9 cellular contexts compared by ENCODE assay signal in the genomic region with DNA sequence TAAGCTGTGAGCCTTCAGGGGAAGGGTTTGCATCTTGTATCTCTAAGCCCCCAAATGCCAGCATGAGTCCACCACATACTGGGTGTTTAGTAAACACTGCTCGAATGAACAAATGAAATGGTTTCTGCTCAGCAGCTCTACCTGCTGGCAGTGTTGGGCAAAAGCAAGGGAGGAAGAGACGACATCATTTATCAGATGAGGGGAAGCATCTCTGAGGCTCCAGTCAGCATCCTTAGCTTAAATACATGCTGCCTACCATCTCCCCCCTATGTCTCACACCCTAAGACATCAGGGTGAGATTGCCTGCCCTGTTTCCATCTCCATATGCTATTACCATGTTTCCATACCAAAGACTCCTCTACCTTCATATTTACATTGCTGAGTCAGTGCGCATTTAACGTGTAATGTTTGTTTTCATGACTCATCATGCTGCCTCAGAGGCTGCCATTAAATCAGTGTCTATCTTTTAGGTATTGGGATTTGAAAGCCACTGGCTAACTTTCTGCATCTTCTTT.
DNase-seq lines count a peak whose midpoint lies in the region; ATAC-seq, FAIRE-seq and TF ChIP-seq lines count a peak whose summit lies in the region.
"Had no signal": no experiment of that assay in that cellular context is flagged by ENCODE, and none has a peak within 500 bp of the region (broad histone marks: within the 10 kb centered on the region; RNA-seq: fewer than 3 reads in every experiment).

No MANE protein-coding gene starts in this region.

- intact Hi-C loops in HCT116 (cut with micrococcal nuclease) (loop anchor here (1.0 to 2.0 kb wide), 3 partner anchors 55 to 268 kb away; no protein-coding TSS in a partner anchor), HepG2 (cut with micrococcal nuclease; ENCODE audit: unreplicated experiment) (loop anchor here (1.0 kb wide), 1 partner anchor 55 kb away; no protein-coding TSS in a partner anchor), vagina (cut with DNase I) (no loop called here)

- H3K27me3 ChIP-seq in HCT116 (ENCODE audit: insufficient read depth, low read length) (peaks cover 40% of the 10 kb centered on the region), SU-DHL-6 (ENCODE audit: low read length) (no peaks in the 10 kb centered on the region), HepG2 (ENCODE audit: control insufficient read depth in 1 of 2, insufficient read depth in 2 of 2, low read length in 2 of 2) (peaks cover 0 to 3% of the 10 kb centered on the region in 2 experiments; a peak in 1 of 5 replicates), vagina (no peaks in the 10 kb centered on the region)

- H3K4me2 ChIP-seq in HCT116 (ENCODE audit: low read length) (no peak overlapping the region; the same call in 1 of the 2 replicates), SU-DHL-6 (ENCODE audit: low read depth, low read length, poor library complexity, severe bottlenecking) (no peak overlapping the region), HepG2 (ENCODE audit: low read depth, low read length) (no peak overlapping the region)

- TF ChIP-seq EP300 in HepG2 (IDR thresholded peaks at IDR 0.05; ENCODE audit: low read depth in 2 of 2, low read length in 2 of 2) (no peak), HepG2 (CRISPR knock-in tag; IDR thresholded peaks at IDR 0.05; ENCODE audit: borderline replicate concordance) (no peak)

- H3K9ac ChIP-seq in HCT116 (ENCODE audit: low read length) (no peak overlapping the region), SU-DHL-6 (ENCODE audit: low read length) (no peak overlapping the region), HepG2 (ENCODE audit: insufficient read depth, low read depth, low read length) (no peak overlapping the region)

- POLR2A ChIA-PET in HCT116 (lab: Charles Lee) (no interaction called here), HepG2 (lab: Yijun Ruan, JAX) (no interaction called here)

- WGBS in HepG2 (ENCODE audit: low lambda C conversion rate) = 24% methylated on average over 4 of the region's 4 CpGs

- H3F3A ChIP-seq in SU-DHL-6 (ENCODE audit: insufficient read depth) = no peaks in the 10 kb centered on the region

- H3K9me2 ChIP-seq in HCT116 (ENCODE audit: insufficient read depth) (no peaks in the 10 kb centered on the region), SU-DHL-6 (replicated peaks; ENCODE audit: insufficient read depth, low read length) (no peaks in the 10 kb centered on the region)

- in situ Hi-C loops in HepG2 (cut with HindIII; ENCODE audit: extremely low pct_ligation_motif_present, low pct_unique_long_range_greater_than_20kb) = no loop called here

- RAD21 ChIA-PET in HCT116 (lab: Charles Lee; ENCODE audit: low non-redundant PET in 1 of 2, low total read pairs in 2 of 2, uncharacterized antibody in 2 of 2, unreplicated experiment in 2 of 2) = interaction anchor here (0.8 to 1.2 kb wide), 2 partner anchors 152 to 268 kb away, joined by 3 to 4 read pairs; no protein-coding TSS in a partner anchor

- H3K4me1 ChIP-seq in HCT116 (ENCODE audit: control insufficient read depth in 1 of 2, insufficient read depth in 2 of 2, low read length in 2 of 2) (no peaks in the 10 kb centered on the region), HepG2 (ENCODE audit: insufficient read depth, low read length) (no peaks in the 10 kb centered on the region), vagina (no peaks in the 10 kb centered on the region)

- no TSS peak for BruUV-seq in HCT116 (replicated peaks; lab: Mats Ljungman, UMichigan)
- no TSS peak for BruUV-seq in HepG2 (replicated peaks; lab: Mats Ljungman, UMichigan)

- TF ChIP-seq POLR2A in HCT116 (IDR thresholded peaks at IDR 0.05; ENCODE audit: borderline replicate concordance, extremely low read depth, insufficient read depth, insufficient read length) (no peak), HepG2 (IDR thresholded peaks at IDR 0.05; ENCODE audit: insufficient read depth in 1 of 2, low read depth in 2 of 2, low read length in 2 of 2) (no peak), vagina (IDR thresholded peaks at IDR 0.05) (no peak)

- H3K4me3 ChIP-seq in HCT116 (replicated peaks in 1 of 2; ENCODE audit: low read depth in 1 of 2, low read length in 2 of 2) = no peak overlapping the region
- H3K4me3 ChIP-seq in SU-DHL-6 (ENCODE audit: insufficient read depth, low read length, poor library complexity, severe bottlenecking) = no peak overlapping the region
- H3K4me3 ChIP-seq in HepG2 (replicated peaks in 1 of 3; ENCODE audit: insufficient read depth in 1 of 3, low read depth in 2 of 3, low read length in 3 of 3) = no peak overlapping the region
- H3K4me3 ChIP-seq in vagina = no peak overlapping the region

- DNase-seq in DMS 273 (lab: John Stamatoyannopoulos, UW; ENCODE audit: unreplicated experiment) = peak; percentile 57
- no peak for DNase-seq in DMS 273 treated with DMSO at 0.1 percent for 48 hours (lab: John Stamatoyannopoulos, UW)
- DNase-seq in HCT116 (ENCODE audit: low read depth, low spot score) = peak; percentile 22
- peak; percentile 16 for DNase-seq in HepG2 (ENCODE audit: low spot score)
- DNase-seq in frontal cortex (ENCODE audit: low spot score in 2 of 2) = no peak
- no peak for DNase-seq in vagina (ENCODE audit: extremely low spot score in 2 of 2)

- no peaks in the 10 kb centered on the region for H3K36me3 ChIP-seq in HCT116 (ENCODE audit: control insufficient read depth in 1 of 2, insufficient read depth in 2 of 2, low read length in 2 of 2)
- no peaks in the 10 kb centered on the region for H3K36me3 ChIP-seq in SU-DHL-6 (ENCODE audit: low read length)
- H3K36me3 ChIP-seq in HepG2 (replicated peaks in 1 of 2; ENCODE audit: control insufficient read depth in 1 of 2, insufficient read depth in 2 of 2, low read length in 2 of 2) = no peaks in the 10 kb centered on the region
- no peaks in the 10 kb centered on the region for H3K36me3 ChIP-seq in vagina

- TF ChIP-seq RAD21 in HCT116 (IDR thresholded peaks at IDR 0.05; ENCODE audit: low read depth) (peak; percentile 57), HepG2 (CRISPR knock-in tag; IDR thresholded peaks at IDR 0.05) (no peak)

- FAIRE-seq in HepG2 (lab: Jason Lieb, UNC) (peak; percentile 40), frontal cortex (lab: Jason Lieb, UNC) (no peak)
- FAIRE-seq: A204.1 had no signal

- TF ChIP-seq CTCF in HCT116 (IDR thresholded peaks at IDR 0.05 in 2 of 3, conservative IDR thresholded peaks at IDR 0.05 in 1 of 3; ENCODE audit: borderline replicate concordance in 1 of 3, insufficient read depth in 1 of 3, low read depth in 2 of 3, low read length in 2 of 3) (peak; percentile 60 to 81 (median 75); a peak in 5 of 6 replicates), SU-DHL-6 (IDR thresholded peaks at IDR 0.05; ENCODE audit: insufficient read depth, low read length, poor library complexity, severe bottlenecking) (peak; percentile 33), HepG2 (CRISPR knock-in tag; IDR thresholded peaks at IDR 0.05) (peak; percentile 54), vagina (IDR thresholded peaks at IDR 0.05) (no peak)

- H3K79me2 ChIP-seq in HCT116 (ENCODE audit: insufficient read depth, low read length) (no peaks in the 10 kb centered on the region), SU-DHL-6 (ENCODE audit: insufficient read depth, low read length) (no peaks in the 10 kb centered on the region), HepG2 (ENCODE audit: insufficient read depth, low read length) (no peaks in the 10 kb centered on the region)

- H2AFZ ChIP-seq in HCT116 (ENCODE audit: low read depth, low read length, poor library complexity, severe bottlenecking) = no peak overlapping the region
- no peak overlapping the region for H2AFZ ChIP-seq in SU-DHL-6 (ENCODE audit: low read depth, low read length, severe bottlenecking)
- no peak overlapping the region for H2AFZ ChIP-seq in HepG2 (ENCODE audit: low read length)

- CTCF ChIA-PET in HCT116 (lab: Charles Lee) = interaction anchor here (1.0 to 3.9 kb wide), 7 partner anchors 10 to 342 kb away, joined by 3 to 15 read pairs (median 6); no protein-coding TSS in a partner anchor
- CTCF ChIA-PET in HepG2 (lab: Yijun Ruan, JAX; ENCODE audit: low intra/inter-chr PET ratio, low total read pairs) = interaction anchor here (0.7 to 1.5 kb wide), 2 partner anchors 52 to 55 kb away, joined by 3 to 10 read pairs; no protein-coding TSS in a partner anchor

- no peaks in the 10 kb centered on the region for H4K20me1 ChIP-seq in HCT116 (ENCODE audit: insufficient read depth)
- H4K20me1 ChIP-seq in SU-DHL-6 (ENCODE audit: low read depth, low read length) = no peaks in the 10 kb centered on the region
- no peaks in the 10 kb centered on the region for H4K20me1 ChIP-seq in HepG2 (ENCODE audit: insufficient read depth, low read length)

- H3K9me3 ChIP-seq in HCT116 (ENCODE audit: control insufficient read depth in 1 of 2, insufficient read depth in 1 of 2, low read depth in 1 of 2, low read length in 2 of 2) = no peaks in the 10 kb centered on the region
- no peaks in the 10 kb centered on the region for H3K9me3 ChIP-seq in SU-DHL-6 (ENCODE audit: insufficient read depth, low read length)
- H3K9me3 ChIP-seq in HepG2 (ENCODE audit: low read length) = no peaks in the 10 kb centered on the region
- H3K9me3 ChIP-seq in vagina = no peaks in the 10 kb centered on the region

- H3K27ac ChIP-seq in HCT116 (ENCODE audit: low read depth, low read length) (no peak overlapping the region), SU-DHL-6 (ENCODE audit: low read depth, low read length) (no peak overlapping the region), HepG2 (ENCODE audit: extremely low read length, insufficient read depth, low read length) (no peak overlapping the region), vagina (no peak overlapping the region)

- ATAC-seq in HCT116 = peak; percentile 84
- peak; percentile 64; the same call in 2 of the 3 replicates for ATAC-seq in HepG2
- no peak for ATAC-seq in GM18870 (IDR thresholded peaks at IDR 0.05; ENCODE audit: unreplicated experiment)

TF ChIP-seq in HCT116, 20 proteins besides CTCF, POLR2A, EP300 and RAD21:
- no peak for TF ChIP-seq ZNF274 (IDR thresholded peaks at IDR 0.05; ENCODE audit: low read depth, low read length)
- no peak for TF ChIP-seq EGR1 (IDR thresholded peaks at IDR 0.05; ENCODE audit: low read depth)
- TF ChIP-seq EZH2 (IDR thresholded peaks at IDR 0.05) = no peak

TF ChIP-seq in HepG2, 621 proteins besides CTCF, POLR2A, EP300 and RAD21 (continues in another document):
- TF ChIP-seq MAFF (IDR thresholded peaks at IDR 0.05; ENCODE audit: low read depth, low read length) (peak; percentile 55; the same call in 1 of the 2 replicates), CREB1 (IDR thresholded peaks at IDR 0.05) (peak; percentile 29; the same call in 1 of the 2 replicates), CREB1 (CRISPR knock-in tag; IDR thresholded peaks at IDR 0.05) (no peak)

Comparison
In these comparisons a context has a peak if more than half of its experiments do, and no peak if none do; other contexts are left out.
1. DNase-seq: peak in DMS 273 (single experiment), HCT116 (single experiment) and HepG2 (single experiment); none in DMS 273 treated with DMSO at 0.1 percent for 48 hours (single experiment), frontal cortex (0 of 2) and vagina (0 of 2).
2. CTCF ChIP-seq: peak in HCT116 (3 of 3), SU-DHL-6 (single experiment) and HepG2 (single experiment); none in vagina (0 of 3).